8 cellular contexts compared by ENCODE assay signal in the genomic region with DNA sequence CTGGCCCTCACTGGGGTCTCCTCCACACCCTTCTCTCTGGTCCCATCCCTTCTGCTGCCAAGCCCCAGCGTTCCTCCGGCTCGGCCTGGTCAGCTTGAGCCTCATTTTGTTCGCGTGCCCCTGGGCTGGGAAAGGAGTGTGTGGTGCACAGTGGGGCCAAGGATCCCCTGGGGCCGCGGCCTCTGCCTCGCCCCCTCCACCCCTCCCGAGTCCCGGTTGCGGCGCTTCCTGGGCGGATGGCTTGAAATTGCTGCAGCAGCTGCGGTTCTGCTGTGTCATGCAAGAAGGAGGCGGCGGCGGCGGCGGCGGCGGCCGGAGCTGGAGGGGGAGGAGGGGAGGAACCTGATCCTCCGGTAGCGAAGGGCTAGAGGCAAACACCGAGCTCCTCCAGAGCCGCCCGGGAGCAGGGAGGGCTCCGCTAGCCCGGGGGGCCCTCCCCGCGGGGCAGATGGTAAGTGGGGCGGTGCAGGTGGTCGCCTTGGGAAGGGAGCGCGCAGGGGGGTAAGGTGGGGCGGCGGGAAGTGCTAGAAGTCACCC.
DNase-seq lines count a peak whose midpoint lies in the region; ATAC-seq and TF ChIP-seq lines count a peak whose summit lies in the region.

No MANE protein-coding gene starts in this region.

- H3K36me3 ChIP-seq in heart left ventricle = no peaks in the 10 kb centered on the region
- no peaks in the 10 kb centered on the region for H3K36me3 ChIP-seq in urinary bladder (ENCODE audit: insufficient read depth)

- peak; percentile 61 for ATAC-seq in SK-N-SH treated with all-trans-retinoic acid at 6 μM for 48 hours
- peak; percentile 3 to 59 (median 56) for ATAC-seq in heart left ventricle

- H3K4me1 ChIP-seq in heart left ventricle (peaks cover 0 to 48% (median 28%) of the 10 kb centered on the region in 12 donors), urinary bladder (ENCODE audit: insufficient read depth) (no peaks in the 10 kb centered on the region)

- peak; percentile 46 to 48 for DNase-seq in AML-193 (lab: John Stamatoyannopoulos, UW)
- DNase-seq in LoVo (ENCODE audit: low spot score) = peak; percentile 73
- peak; percentile 86 to 92 (median 91) for DNase-seq in heart left ventricle
- DNase-seq in posterior cingulate gyrus = peak; percentile 54 to 94 (median 69)

- TF ChIP-seq POLR2A in GM19099 (IDR thresholded peaks at IDR 0.05; ENCODE audit: extremely low read depth, insufficient read length, low read depth) = peak; percentile 56
- peak in 1 of 2 donors; percentile 73 for TF ChIP-seq POLR2A in heart left ventricle (IDR thresholded peaks at IDR 0.05)

- H3K4me3 ChIP-seq in heart left ventricle (peak overlapping the region; percentile 49 to 98 (median 86)), urinary bladder (ENCODE audit: low read depth, low read length) (peak overlapping the region; percentile 61)

- no peaks in the 10 kb centered on the region for H3K27me3 ChIP-seq in heart left ventricle

- intact Hi-C loops in heart left ventricle (cut with DNase I) (loop anchor here in 9 of 10 donors (2.0 to 10.0 kb wide), 19 partner anchors 37 to 317 kb away; a partner anchor contains a TSS), posterior cingulate gyrus (cut with DNase I) (loop anchor here (5.0 to 10.0 kb wide), 6 partner anchors 43 to 447 kb away; a partner anchor contains a TSS)

- H3K9me3 ChIP-seq in heart left ventricle = no peaks in the 10 kb centered on the region

- no peak for TF ChIP-seq CTCF in heart left ventricle (IDR thresholded peaks at IDR 0.05)

- H3K27ac ChIP-seq in adipose tissue (ENCODE audit: low read depth, low read length) = peak overlapping the region; percentile 55
- H3K27ac ChIP-seq in heart left ventricle = peak overlapping the region; percentile 94 to 100 (median 99)
- H3K27ac ChIP-seq in urinary bladder (ENCODE audit: low read depth) = peak overlapping the region; percentile 93

- 1 to 2% (median 1%) methylated on average over 26 to 37 of the region's 37 CpGs for WGBS in adipose tissue, 3 donors
- WGBS in heart left ventricle, 4 donors = 0 to 1% (median 0%) methylated on average over 16 to 37 of the region's 37 CpGs
- WGBS in urinary bladder = 1% methylated on average over 37 of the region's 37 CpGs

TF ChIP-seq in SK-N-SH treated with all-trans-retinoic acid at 6 μM for 48 hours, 23 proteins besides CTCF, POLR2A, EP300 and RAD21:
- TF ChIP-seq CSDC2 (CRISPR knock-in tag; IDR thresholded peaks at IDR 0.05) (0 out of 2 replicates have a peak, but pooled peaks have one; percentile 52), ISL1 (CRISPR knock-in tag; IDR thresholded peaks at IDR 0.05) (no peak), ZFP3 (CRISPR knock-in tag; IDR thresholded peaks at IDR 0.05) (peak; percentile 55; the same call in 1 of the 2 replicates), GLIS3 (CRISPR knock-in tag; IDR thresholded peaks at IDR 0.05) (0 out of 2 replicates have a peak, but pooled peaks have one; percentile 4), OSR1 (CRISPR knock-in tag; IDR thresholded peaks at IDR 0.05) (no peak), SNAI2 (CRISPR knock-in tag; IDR thresholded peaks at IDR 0.05) (no peak), ESRRG (CRISPR knock-in tag; IDR thresholded peaks at IDR 0.05) (no peak), TOX (CRISPR knock-in tag; IDR thresholded peaks at IDR 0.05; ENCODE audit: borderline replicate concordance) (no peak)
- TF ChIP-seq, protein P1, sequence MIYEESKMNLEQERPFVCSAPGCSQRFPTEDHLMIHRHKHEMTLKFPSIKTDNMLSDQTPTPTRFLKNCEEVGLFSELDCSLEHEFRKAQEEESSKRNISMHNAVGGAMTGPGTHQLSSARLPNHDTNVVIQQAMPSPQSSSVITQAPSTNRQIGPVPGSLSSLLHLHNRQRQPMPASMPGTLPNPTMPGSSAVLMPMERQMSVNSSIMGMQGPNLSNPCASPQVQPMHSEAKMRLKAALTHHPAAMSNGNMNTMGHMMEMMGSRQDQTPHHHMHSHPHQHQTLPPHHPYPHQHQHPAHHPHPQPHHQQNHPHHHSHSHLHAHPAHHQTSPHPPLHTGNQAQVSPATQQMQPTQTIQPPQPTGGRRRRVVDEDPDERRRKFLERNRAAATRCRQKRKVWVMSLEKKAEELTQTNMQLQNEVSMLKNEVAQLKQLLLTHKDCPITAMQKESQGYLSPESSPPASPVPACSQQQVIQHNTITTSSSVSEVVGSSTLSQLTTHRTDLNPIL (CRISPR knock-in tag; IDR thresholded peaks at IDR 0.05; ENCODE audit: low read depth) = no peak
- TF ChIP-seq, protein P2, sequence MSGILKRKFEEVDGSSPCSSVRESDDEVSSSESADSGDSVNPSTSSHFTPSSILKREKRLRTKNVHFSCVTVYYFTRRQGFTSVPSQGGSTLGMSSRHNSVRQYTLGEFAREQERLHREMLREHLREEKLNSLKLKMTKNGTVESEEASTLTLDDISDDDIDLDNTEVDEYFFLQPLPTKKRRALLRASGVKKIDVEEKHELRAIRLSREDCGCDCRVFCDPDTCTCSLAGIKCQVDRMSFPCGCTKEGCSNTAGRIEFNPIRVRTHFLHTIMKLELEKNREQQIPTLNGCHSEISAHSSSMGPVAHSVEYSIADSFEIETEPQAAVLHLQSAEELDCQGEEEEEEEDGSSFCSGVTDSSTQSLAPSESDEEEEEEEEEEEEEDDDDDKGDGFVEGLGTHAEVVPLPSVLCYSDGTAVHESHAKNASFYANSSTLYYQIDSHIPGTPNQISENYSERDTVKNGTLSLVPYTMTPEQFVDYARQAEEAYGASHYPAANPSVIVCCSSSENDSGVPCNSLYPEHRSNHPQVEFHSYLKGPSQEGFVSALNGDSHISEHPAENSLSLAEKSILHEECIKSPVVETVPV (CRISPR knock-in tag; IDR thresholded peaks at IDR 0.05) = no peak

Comparison
In these comparisons a context has a peak if more than half of its experiments do, and no peak if none do; other contexts are left out.
1. Peak in every context shown above with its lines: DNase-seq, ATAC-seq, H3K4me3 ChIP-seq and H3K27ac ChIP-seq.